ENCODE assay signal across 25 cellular contexts in genomic region chr18:38312532-38312931, GRCh38.
"Had no signal": no experiment of that assay in that cellular context is flagged by ENCODE, and none has a peak within 500 bp of the region (broad histone marks: within the 10 kb centered on the region; RNA-seq: fewer than 3 reads in every experiment).

No MANE protein-coding gene starts in this region.

- H3K4me2 ChIP-seq: hepatocyte had no signal

- H3K36me3 ChIP-seq: colonic mucosa, esophagus muscularis mucosa, esophagus squamous epithelium, gastrocnemius medialis, gastroesophageal sphincter, heart left ventricle, heart right ventricle had no signal

- H3K4me3 ChIP-seq: colonic mucosa, coronary artery, dorsolateral prefrontal cortex, esophagus muscularis mucosa, esophagus squamous epithelium, gastrocnemius medialis, gastroesophageal sphincter, heart left ventricle, heart right ventricle, hepatocyte had no signal

- H3K27me3 ChIP-seq: colonic mucosa, esophagus squamous epithelium, gastrocnemius medialis, gastroesophageal sphincter, heart left ventricle, heart right ventricle, hepatocyte had no signal

- H3K27ac ChIP-seq: colonic mucosa, coronary artery, dorsolateral prefrontal cortex, epithelial cell of prostate, esophagus muscularis mucosa, esophagus squamous epithelium, foreskin keratinocyte, gastrocnemius medialis, gastroesophageal sphincter, heart left ventricle, heart right ventricle, hepatocyte had no signal

- H3K4me1 ChIP-seq: colonic mucosa, esophagus muscularis mucosa, esophagus squamous epithelium, foreskin keratinocyte, gastrocnemius medialis, gastroesophageal sphincter, heart left ventricle, heart right ventricle had no signal

- H3K79me2 ChIP-seq: hepatocyte had no signal

- ATAC-seq: effector memory CD8-positive, alpha-beta T cell; esophagus mucosa; foreskin keratinocyte; gastrocnemius medialis; gastroesophageal sphincter; heart left ventricle; heart right ventricle had no signal

- H3K9me3 ChIP-seq: colonic mucosa, esophagus muscularis mucosa, esophagus squamous epithelium, gastrocnemius medialis, gastroesophageal sphincter, heart left ventricle, heart right ventricle had no signal

- DNase-seq: colonic mucosa; cortex of kidney; dermis blood vessel endothelial cell; dorsolateral prefrontal cortex; effector CD4-positive, alpha-beta T cell; effector CD8-positive, alpha-beta T cell; effector memory CD4-positive, alpha-beta T cell; effector memory CD8-positive, alpha-beta T cell; endodermal cell; erythroblast; esophagus squamous epithelium; foreskin fibroblast; foreskin keratinocyte; foreskin melanocyte; gastrocnemius medialis; glutamatergic neuron; head of caudate nucleus; heart left ventricle; heart right ventricle had no signal

- H2AFZ ChIP-seq: hepatocyte had no signal
